8 cellular contexts compared by ENCODE assay signal in genomic region chr2:241508510-241509407, GRCh38. TPM values are rescaled to one million over a fixed set of nuclear protein-coding genes. Genes with fewer than 3 reads are reported as not detected.
DNase-seq lines count a peak whose midpoint lies in the region; ATAC-seq and TF ChIP-seq lines count a peak whose summit lies in the region.

TSS of gene STK25 (minus strand) at chr2:241508584. CDS start at chr2:241508035, 549 bp downstream.

- H3K9ac ChIP-seq in muscle layer of colon (ENCODE audit: low read length), result peak within 1 kb of the TSS; percentile 66

- H3K9me3 ChIP-seq in esophagus (ENCODE audit: control insufficient read depth in 2 of 2, insufficient read depth in 1 of 2, low read depth in 1 of 2, low read length in 1 of 2) (no peaks in the 10 kb centered on the region), muscle layer of colon (ENCODE audit: low read length) (no peaks in the 10 kb centered on the region)

- peaks cover 3% of the 10 kb centered on the region for H3K9me3 Mint-ChIP-seq in activated T-cell treated with anti-CD3 and anti-CD28 coated beads, Interleukin-2, amount 50 U/mL, for 24 hours

- H3K4me3 ChIP-seq in esophagus (ENCODE audit: low read depth in 1 of 2, low read length in 2 of 2), result peak within 1 kb of the TSS; percentile 67 to 90
- peak within 1 kb of the TSS; percentile 77 to 92 for H3K4me3 ChIP-seq in muscle layer of colon (ENCODE audit: low read depth in 1 of 2, low read length in 2 of 2)

- H3K27ac ChIP-seq in esophagus (ENCODE audit: low read depth in 2 of 2, low read length in 1 of 2), result peak within 1 kb of the TSS; percentile 78 to 90
- peak within 1 kb of the TSS; percentile 80 for H3K27ac ChIP-seq in muscle layer of colon (ENCODE audit: low read depth, low read length)

- WGBS in esophagus, 2 donors, result 2% methylated on average over 83 to 102 of the region's 102 CpGs

- H3K4me3 Mint-ChIP-seq in activated T-cell treated with anti-CD3 and anti-CD28 coated beads, Interleukin-2, amount 50 U/mL, for 24 hours, result peak within 1 kb of the TSS; percentile 84

- no peaks in the 10 kb centered on the region for H3K27me3 ChIP-seq in esophagus (ENCODE audit: control insufficient read depth in 1 of 2, insufficient read depth in 2 of 2, low read length in 2 of 2)
- H3K27me3 ChIP-seq in muscle layer of colon (ENCODE audit: control insufficient read depth in 1 of 2, insufficient read depth in 2 of 2, low read length in 2 of 2), result no peaks in the 10 kb centered on the region

- peak within 1 kb of the TSS; percentile 81 for H3K27ac Mint-ChIP-seq in activated T-cell treated with anti-CD3 and anti-CD28 coated beads, Interleukin-2, amount 50 U/mL, for 24 hours

- peak; percentile 91 for ATAC-seq in GM21717 (IDR thresholded peaks at IDR 0.05; ENCODE audit: unreplicated experiment)

- H3K4me1 ChIP-seq in esophagus (ENCODE audit: control insufficient read depth in 2 of 2, insufficient read depth in 2 of 2, low read length in 1 of 2), result peaks cover 11 to 15% of the 10 kb centered on the region in 2 donors
- peaks cover 28% of the 10 kb centered on the region for H3K4me1 ChIP-seq in muscle layer of colon (ENCODE audit: insufficient read depth, low read length)

- H3K27me3 Mint-ChIP-seq in activated T-cell treated with anti-CD3 and anti-CD28 coated beads, Interleukin-2, amount 50 U/mL, for 24 hours, result no peaks in the 10 kb centered on the region

- H3K36me3 ChIP-seq in esophagus (ENCODE audit: control insufficient read depth in 2 of 2, insufficient read depth in 2 of 2, low read length in 1 of 2) (peaks cover 5 to 18% of the 10 kb centered on the region in 2 donors), muscle layer of colon (ENCODE audit: insufficient read depth, low read length) (no peaks in the 10 kb centered on the region)

- peaks cover 22% of the 10 kb centered on the region for H3K36me3 Mint-ChIP-seq in activated T-cell treated with anti-CD3 and anti-CD28 coated beads, Interleukin-2, amount 50 U/mL, for 24 hours (ENCODE audit: low read depth)

- DNase-seq in DMS53 (lab: John Stamatoyannopoulos, UW), result peak; percentile 98
- DNase-seq in KBM-7, result peak; percentile 97
- peak; percentile 98 for DNase-seq in activated T-cell treated with anti-CD3 and anti-CD28 coated beads, Interleukin-2, amount 50 U/mL, for 24 hours
- peak; percentile 93 for DNase-seq in stimulated activated CD8-positive, alpha-beta memory T cell treated with anti-CD3 and anti-CD28 coated beads, Interleukin-7, amount 100 ng/mL, for 24 hours (ENCODE audit: low read depth)

- in situ Hi-C loops in KBM-7 (cut with MboI; ENCODE audit: low pct_unique_long_range_greater_than_20kb, low sequenced_read_pairs), result no loop called here

- H3K4me1 Mint-ChIP-seq in activated T-cell treated with anti-CD3 and anti-CD28 coated beads, Interleukin-2, amount 50 U/mL, for 24 hours (ENCODE audit: low read depth), result peaks cover 29% of the 10 kb centered on the region

TF ChIP-seq in PFSK-1, 5 proteins besides CTCF, POLR2A, EP300 and RAD21:
- TF ChIP-seq SIN3A (IDR thresholded peaks at IDR 0.05; ENCODE audit: borderline replicate concordance, insufficient read depth, low read length) (no peak), POLR2AphosphoS5 (IDR thresholded peaks at IDR 0.05; ENCODE audit: low read depth, low read length) (peak; percentile 50), FOXP2 (optimal IDR thresholded peaks at IDR 0.05; ENCODE audit: borderline replicate concordance, extremely low read depth, extremely low read length, insufficient read depth) (no peak), REST (IDR thresholded peaks at IDR 0.05; ENCODE audit: insufficient read depth in 1 of 2, low read depth in 2 of 2, low read length in 2 of 2) (no peak)

RNA-seq across cellular contexts. Expression of gene STK25, which starts in this region (rescaled TPM):
- polyA plus RNA-seq in PFSK-1 (2012; ENCODE audit: insufficient read length, low read depth), result 307 TPM
- polyA plus RNA-seq in esophagus, result 100 to 1,000 TPM; 116 to 132 TPM

Comparison
In these comparisons a context has a peak if more than half of its experiments do, and no peak if none do; other contexts are left out.
1. Peak in every context shown above with its lines: DNase-seq, ATAC-seq, H3K4me3 ChIP-seq and H3K27ac ChIP-seq.